Comparison of ENCODE assay signal across 23 cellular contexts in the genomic region with DNA sequence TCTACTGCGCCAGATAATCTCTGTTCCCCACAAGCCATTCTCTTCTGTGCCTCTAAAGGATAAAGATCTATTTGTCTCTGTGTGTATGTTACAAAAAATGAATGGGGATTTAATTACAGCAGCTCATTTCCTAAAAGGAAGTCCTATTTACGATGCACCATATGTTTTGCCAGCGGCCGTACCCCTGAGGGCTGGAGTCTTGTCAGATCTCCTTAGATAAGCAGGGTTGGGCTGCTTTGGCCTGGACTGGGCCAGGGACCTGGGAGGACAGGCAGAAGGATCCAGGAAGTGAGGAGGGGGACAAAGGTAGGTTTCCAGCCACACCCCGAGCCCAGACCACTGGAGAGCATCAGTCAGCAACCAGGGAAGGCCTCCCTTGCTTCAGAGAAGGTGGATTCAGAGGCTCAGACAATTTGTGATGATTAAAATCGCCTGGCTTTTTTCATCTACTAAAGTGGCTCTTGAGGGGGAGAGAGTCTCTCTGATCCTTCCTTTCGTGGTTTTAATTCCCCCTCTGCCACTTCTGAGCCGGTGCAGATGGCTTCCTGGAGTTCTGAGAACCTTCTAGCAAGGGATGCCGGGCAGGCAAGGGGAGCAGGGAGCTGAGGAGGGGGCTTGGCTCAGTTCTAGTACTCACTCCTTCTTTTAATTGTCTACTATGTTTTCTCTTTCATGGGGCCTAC. TPM values are rescaled to one million over a fixed set of nuclear protein-coding genes. Genes with fewer than 3 reads are reported as not detected.
A peak's percentile ranks its signal among the peaks of the same experiment; 100 is the strongest.
DNase-seq lines count a peak whose midpoint lies in the region; ATAC-seq and TF ChIP-seq lines count a peak whose summit lies in the region.
"Had no signal": no experiment of that assay in that cellular context is flagged by ENCODE, and none has a peak within 500 bp of the region (broad histone marks: within the 10 kb centered on the region; RNA-seq: fewer than 3 reads in every experiment).

No MANE protein-coding gene starts in this region.

- no peak for TF ChIP-seq CTCF in WTC11 (IDR thresholded peaks at IDR 0.05)
- no peak for TF ChIP-seq CTCF in osteoblast (IDR thresholded peaks at IDR 0.05; ENCODE audit: extremely low read depth, low read depth, low read length)
- TF ChIP-seq CTCF in GM10248 (IDR thresholded peaks at IDR 0.05; ENCODE audit: control extremely low read depth, extremely low read depth, low read depth, missing control alignments), result no peak

- peaks cover 3% of the 10 kb centered on the region for H3K9me3 Mint-ChIP-seq in WTC11
- H3K9me3 Mint-ChIP-seq: activated naive CD8-positive, alpha-beta T cell treated with anti-CD3 and anti-CD28 coated beads, Interleukin-2, amount 10 ng/mL, durations not matched to agents 7 days and 5 days; activated T-helper 17 cell treated with anti-CD3 and anti-CD28 coated beads, Interleukin-2, amount 50 U/mL, for 72 hours; endodermal cell had no signal

- H3K4me3 ChIP-seq in osteoblast (ENCODE audit: insufficient read depth, low read length), result no peak overlapping the region
- H3K4me3 ChIP-seq: body of pancreas, colonic mucosa, Peyer's patch, stomach had no signal

- H3K9me3 ChIP-seq in osteoblast (ENCODE audit: low read depth, low read length), result no peaks in the 10 kb centered on the region
- H3K9me3 ChIP-seq: body of pancreas, colonic mucosa, Peyer's patch, stomach had no signal

- POLR2A ChIA-PET in WTC11 (lab: Charles Lee), result no interaction called here
- POLR2A ChIA-PET in GM10248 (lab: Yijun Ruan, JAX), result no interaction called here

- no peaks in the 10 kb centered on the region for H3K27me3 Mint-ChIP-seq in WTC11 (ENCODE audit: low read depth)
- H3K27me3 Mint-ChIP-seq: activated CD4-positive, alpha-beta T cell treated with anti-CD3 and anti-CD28 coated beads for 36 hours; activated naive CD8-positive, alpha-beta T cell treated with anti-CD3 and anti-CD28 coated beads, Interleukin-2, amount 10 ng/mL, durations not matched to agents 7 days and 5 days; activated T-helper 17 cell treated with anti-CD3 and anti-CD28 coated beads, Interleukin-2, amount 50 U/mL, for 72 hours had no signal

- H3K27ac Mint-ChIP-seq in WTC11, result peak overlapping the region; percentile 84
- H3K27ac Mint-ChIP-seq: activated CD4-positive, alpha-beta T cell treated with anti-CD3 and anti-CD28 coated beads for 36 hours; activated naive CD8-positive, alpha-beta T cell treated with anti-CD3 and anti-CD28 coated beads, Interleukin-2, amount 10 ng/mL, durations not matched to agents 7 days and 5 days; activated T-helper 17 cell treated with anti-CD3 and anti-CD28 coated beads, Interleukin-2, amount 50 U/mL, for 72 hours; endodermal cell had no signal

- no peaks in the 10 kb centered on the region for H3K36me3 Mint-ChIP-seq in WTC11
- H3K36me3 Mint-ChIP-seq: activated naive CD8-positive, alpha-beta T cell treated with anti-CD3 and anti-CD28 coated beads, Interleukin-2, amount 10 ng/mL, durations not matched to agents 7 days and 5 days had no signal

- H4K20me1 ChIP-seq in osteoblast (ENCODE audit: insufficient read depth, low read length), result no peaks in the 10 kb centered on the region

- DNase-seq in DMS 273 (lab: John Stamatoyannopoulos, UW; ENCODE audit: unreplicated experiment) (peak; percentile 35), DMS 273 treated with DMSO at 0.1 percent for 48 hours (lab: John Stamatoyannopoulos, UW) (no peak), NCI-H187 treated with DMSO at 0.1 percent for 48 hours (lab: John Stamatoyannopoulos, UW) (peak; percentile 38), WTC11 (ENCODE audit: low spot score) (no peak), osteoblast (ENCODE audit: insufficient read length, low spot score, missing footprints) (peak; percentile 67), GM10248 (ENCODE audit: extremely low spot score) (no peak)
- no peak for DNase-seq in activated CD4-positive, CD25-positive, alpha-beta regulatory T cell (lab: John Stamatoyannopoulos, UW)
- DNase-seq: activated CD4-positive, alpha-beta T cell treated with anti-CD3 and anti-CD28 coated beads for 36 hours; activated naive CD8-positive, alpha-beta T cell treated with anti-CD3 and anti-CD28 coated beads, Interleukin-2, amount 10 ng/mL, durations not matched to agents 7 days and 5 days; body of pancreas; colonic mucosa; endodermal cell; NCI-H1048; NCI-H2107; Peyer's patch; stomach; T1000 had no signal

- no peak overlapping the region for H3K4me2 ChIP-seq in osteoblast (ENCODE audit: insufficient read depth, low read length)

- no peak for ATAC-seq in WTC11
- ATAC-seq in HG02981 (IDR thresholded peaks at IDR 0.05; ENCODE audit: unreplicated experiment), result no peak
- ATAC-seq: activated CD4-positive, alpha-beta T cell treated with anti-CD3 and anti-CD28 coated beads for 36 hours; activated T-helper 17 cell treated with anti-CD3 and anti-CD28 coated beads, Interleukin-2, amount 50 U/mL, for 72 hours; body of pancreas had no signal

- no peaks in the 10 kb centered on the region for H3K4me1 ChIP-seq in osteoblast (ENCODE audit: insufficient read depth, low read length)
- H3K4me1 ChIP-seq: body of pancreas, colonic mucosa, parathyroid adenoma, Peyer's patch, stomach had no signal

- no peaks in the 10 kb centered on the region for H3K36me3 ChIP-seq in osteoblast (ENCODE audit: insufficient read depth, low read length)
- H3K36me3 ChIP-seq: colonic mucosa, Peyer's patch, stomach had no signal

- no peaks in the 10 kb centered on the region for H3K79me2 ChIP-seq in osteoblast (ENCODE audit: insufficient read depth, low read length)
- H3K79me2 ChIP-seq: parathyroid adenoma had no signal

- CTCF ChIA-PET in WTC11 (lab: Charles Lee), result interaction anchor here (0.6 to 2.1 kb wide), 4 partner anchors 24 to 141 kb away, joined by 3 to 11 read pairs (median 3); a partner anchor contains a TSS
- CTCF ChIA-PET in GM10248 (lab: Yijun Ruan, JAX), result no interaction called here

- no peak overlapping the region for H3K4me3 Mint-ChIP-seq in WTC11
- H3K4me3 Mint-ChIP-seq: activated CD4-positive, alpha-beta T cell treated with anti-CD3 and anti-CD28 coated beads for 36 hours; activated naive CD8-positive, alpha-beta T cell treated with anti-CD3 and anti-CD28 coated beads, Interleukin-2, amount 10 ng/mL, durations not matched to agents 7 days and 5 days; activated T-helper 17 cell treated with anti-CD3 and anti-CD28 coated beads, Interleukin-2, amount 50 U/mL, for 72 hours; endodermal cell had no signal

- H3K4me1 Mint-ChIP-seq in WTC11, result peaks cover 55% of the 10 kb centered on the region
- H3K4me1 Mint-ChIP-seq: activated T-helper 17 cell treated with anti-CD3 and anti-CD28 coated beads, Interleukin-2, amount 50 U/mL, for 72 hours had no signal

- H3K27me3 ChIP-seq in osteoblast (ENCODE audit: insufficient read depth, low read length), result no peaks in the 10 kb centered on the region
- H3K27me3 ChIP-seq: body of pancreas, colonic mucosa, Peyer's patch, stomach had no signal

- no peak overlapping the region for H2AFZ ChIP-seq in osteoblast (ENCODE audit: low read length)
- H2AFZ ChIP-seq: parathyroid adenoma had no signal

- no peak overlapping the region for H3K27ac ChIP-seq in osteoblast (ENCODE audit: low read depth, low read length)
- H3K27ac ChIP-seq: 22Rv1, body of pancreas, colonic mucosa, parathyroid adenoma, Peyer's patch, stomach had no signal

TF ChIP-seq in WTC11, 78 proteins besides CTCF, POLR2A, EP300 and RAD21:
- no peak for TF ChIP-seq ZBTB21 (CRISPR knock-in tag; IDR thresholded peaks at IDR 0.05; ENCODE audit: borderline replicate concordance)
- no peak for TF ChIP-seq NR2C2 (CRISPR knock-in tag; IDR thresholded peaks at IDR 0.05)
- TF ChIP-seq ATF1 (CRISPR knock-in tag; IDR thresholded peaks at IDR 0.05), result no peak
- TF ChIP-seq IRF2 (CRISPR knock-in tag; IDR thresholded peaks at IDR 0.05; ENCODE audit: borderline replicate concordance, low read depth), result no peak
- no peak for TF ChIP-seq CREB1 (CRISPR knock-in tag; IDR thresholded peaks at IDR 0.05)
- no peak for TF ChIP-seq GABPB1 (CRISPR knock-in tag; IDR thresholded peaks at IDR 0.05)

RNA-seq across cellular contexts. Expression of a gene that starts 42.1 kb away (rescaled TPM):
- 68.3 to 77.5 TPM (median 75.3 TPM) in 3 replicates for total RNA-seq in WTC11 (2021)
- total RNA-seq in osteoblast, result not detected in 2 replicates
- total RNA-seq: activated naive CD8-positive, alpha-beta T cell treated with anti-CD3 and anti-CD28 coated beads, Interleukin-2, amount 10 ng/mL, durations not matched to agents 7 days and 5 days; activated T-helper 17 cell treated with anti-CD3 and anti-CD28 coated beads, Interleukin-2, amount 50 U/mL, for 72 hours; body of pancreas; fibroblast of lung; HT-29 had no signal

Comparison
In these comparisons a context has a peak if more than half of its experiments do, and no peak if none do; other contexts are left out.
1. DNase-seq: peak in DMS 273 (single experiment), NCI-H187 treated with DMSO at 0.1 percent for 48 hours (single experiment) and osteoblast (single experiment); none in DMS 273 treated with DMSO at 0.1 percent for 48 hours (single experiment), WTC11 (single experiment), activated CD4-positive, CD25-positive, alpha-beta regulatory T cell (0 of 4) and GM10248 (single experiment).
2. RNA of a gene that starts 42.1 kb away (total RNA-seq): 68.3 to 77.5 TPM in WTC11; not detected in osteoblast; every median in the first group is over 10 times any median in the second.